In the genomic region with DNA sequence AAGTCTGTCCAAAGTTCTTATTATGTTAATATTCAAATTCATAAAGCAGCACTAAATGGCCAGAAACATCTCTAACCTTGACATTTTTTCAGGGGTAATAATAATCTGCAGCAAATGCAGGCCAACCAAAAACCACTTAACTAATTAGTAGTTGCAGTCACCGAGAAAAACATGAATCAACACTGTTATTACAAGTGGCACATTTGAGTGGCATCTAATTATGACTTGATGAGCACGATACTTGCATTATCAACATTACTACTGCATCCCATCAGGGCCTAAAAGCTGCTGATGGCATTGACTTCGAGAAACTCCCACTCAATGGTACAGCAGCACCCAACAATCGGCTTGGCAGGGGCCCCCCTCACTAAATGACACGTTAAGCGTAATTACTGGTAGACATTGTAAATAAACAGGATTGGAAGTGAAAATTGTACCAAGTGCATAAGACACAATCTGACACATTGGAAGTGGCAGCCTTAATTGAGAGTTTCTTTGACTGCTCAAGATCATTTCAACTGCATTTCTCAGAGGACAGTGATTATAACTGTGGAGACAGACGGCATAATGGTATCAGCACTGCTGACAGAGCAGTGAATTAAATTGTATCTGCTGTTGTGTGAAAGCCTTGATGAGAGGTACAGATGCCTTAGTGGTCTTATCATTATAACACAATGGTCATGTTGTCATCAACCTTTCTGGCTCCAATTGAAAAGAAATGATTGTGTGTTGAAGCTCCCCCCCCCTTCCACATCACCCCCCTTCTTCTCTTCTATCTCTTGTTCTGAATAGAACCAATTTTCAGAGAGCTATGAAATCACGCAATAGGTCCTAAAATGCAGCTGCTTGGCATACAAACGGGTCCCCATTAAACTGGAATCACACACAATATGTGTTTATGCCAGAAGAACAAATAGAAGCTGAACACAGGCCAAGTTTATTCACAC, we compare ENCODE assay signal across 17 cellular contexts. TPM values are rescaled to one million over a fixed set of nuclear protein-coding genes. Genes with fewer than 3 reads are reported as not detected.
A peak's percentile ranks its signal among the peaks of the same experiment; 100 is the strongest.
DNase-seq lines count a peak whose midpoint lies in the region; ATAC-seq and TF ChIP-seq lines count a peak whose summit lies in the region.
"Had no signal": no experiment of that assay in that cellular context is flagged by ENCODE, and none has a peak within 500 bp of the region (broad histone marks: within the 10 kb centered on the region; RNA-seq: fewer than 3 reads in every experiment).

No MANE protein-coding gene starts in this region.

- no peak overlapping the region for H3K9ac ChIP-seq in SK-N-SH

- no peak for TF ChIP-seq EP300 in SK-N-SH (IDR thresholded peaks at IDR 0.05; ENCODE audit: borderline replicate concordance in 1 of 2, low read depth in 1 of 2, low read length in 1 of 2)

- intact Hi-C loops in head of caudate nucleus (cut with DNase I), result no loop called here

- H3K9me2 ChIP-seq in SK-N-SH, result no peaks in the 10 kb centered on the region

- peaks cover 0 to 9% of the 10 kb centered on the region in 2 experiments for H3K36me3 ChIP-seq in SK-N-SH (replicated peaks in 1 of 2; ENCODE audit: control insufficient read depth in 1 of 2, insufficient read depth in 2 of 2, low read length in 1 of 2)

- 73% methylated on average over 9 of the region's 9 CpGs for WGBS in SK-N-SH (ENCODE audit: low lambda C conversion rate)

- H3F3A ChIP-seq in SK-N-SH (replicated peaks; ENCODE audit: insufficient read depth), result no peaks in the 10 kb centered on the region

- no peak for TF ChIP-seq CTCF in SK-N-SH (IDR thresholded peaks at IDR 0.05)

- H3K79me2 ChIP-seq in SK-N-SH (ENCODE audit: insufficient read depth), result no peaks in the 10 kb centered on the region

- H3K4me1 ChIP-seq in SK-N-SH (ENCODE audit: control insufficient read depth in 1 of 2, insufficient read depth in 2 of 2, low read depth in 1 of 2, low read length in 1 of 2), result peaks cover 7 to 8% of the 10 kb centered on the region in 2 experiments; a peak in 3 of 4 replicates
- H3K4me1 ChIP-seq: A549, Caco-2 had no signal

- DNase-seq in SK-N-SH (peak; percentile 39), NCI-H69 (lab: John Stamatoyannopoulos, UW) (peak; percentile 95), head of caudate nucleus (peak in 29 of 42 donors; percentile 26 to 87 (median 66)), NCI-H446 treated with DMSO at 0.1 percent for 48 hours (lab: John Stamatoyannopoulos, UW) (no peak), HuH-7 (ENCODE audit: low spot score) (no peak)
- no peak for DNase-seq in effector memory CD8-positive, alpha-beta T cell
- DNase-seq: activated gamma-delta T cell, Caco-2, Karpas-422, mammary epithelial cell, NCI-H526 treated with DMSO at 0.1 percent for 48 hours, RPMI8226 had no signal

- no peaks in the 10 kb centered on the region for H4K20me1 ChIP-seq in SK-N-SH (ENCODE audit: insufficient read depth)

- POLR2A ChIA-PET in SK-N-SH (lab: Yijun Ruan, JAX), result interaction anchor here (0.6 kb wide), 2 partner anchors 49 to 1895 kb away, joined by 3 to 4 read pairs; no protein-coding TSS in a partner anchor

- no peak overlapping the region for H3K27ac Mint-ChIP-seq in effector memory CD8-positive, alpha-beta T cell

- no peaks in the 10 kb centered on the region for H3K9me3 Mint-ChIP-seq in effector memory CD8-positive, alpha-beta T cell

- peak overlapping the region in 1 of 2 experiments; percentile 48; a peak in 2 of 4 replicates for H3K27ac ChIP-seq in SK-N-SH (ENCODE audit: low read depth in 2 of 2, low read length in 1 of 2)
- H3K27ac ChIP-seq: A549 had no signal

- no peaks in the 10 kb centered on the region for H3K4me1 Mint-ChIP-seq in effector memory CD8-positive, alpha-beta T cell (ENCODE audit: low read depth in 2 of 2)

- H3K4me3 Mint-ChIP-seq in effector memory CD8-positive, alpha-beta T cell, result no peak overlapping the region

- peaks cover 3% of the 10 kb centered on the region for H3K36me3 Mint-ChIP-seq in effector memory CD8-positive, alpha-beta T cell (ENCODE audit: insufficient read depth)

- no peak overlapping the region for H2AFZ ChIP-seq in SK-N-SH (ENCODE audit: low read depth)

- no peak overlapping the region for H3K4me2 ChIP-seq in SK-N-SH
- H3K4me2 ChIP-seq: A549, smooth muscle cell had no signal

- H3K9me3 ChIP-seq in SK-N-SH, result no peaks in the 10 kb centered on the region
- H3K9me3 ChIP-seq: A549, Caco-2 had no signal

- no peak for TF ChIP-seq RAD21 in SK-N-SH (IDR thresholded peaks at IDR 0.05; ENCODE audit: low read length)

- CTCF ChIA-PET in SK-N-SH (lab: Yijun Ruan, JAX), result interaction anchor here (0.9 to 1.3 kb wide), 3 partner anchors 12 to 31 kb away, joined by 3 read pairs; no protein-coding TSS in a partner anchor

- no peaks in the 10 kb centered on the region for H3K27me3 ChIP-seq in SK-N-SH (ENCODE audit: insufficient read depth)

- ATAC-seq in SK-N-SH treated with all-trans-retinoic acid at 6 μM for 48 hours (no peak), GM21528 (IDR thresholded peaks at IDR 0.05; ENCODE audit: low FRiP score, unreplicated experiment) (no peak)
- no peak for ATAC-seq in effector memory CD8-positive, alpha-beta T cell (replicated peaks)
- ATAC-seq: A549, HCT116 had no signal

- H3K27me3 Mint-ChIP-seq in effector memory CD8-positive, alpha-beta T cell, result no peaks in the 10 kb centered on the region

- no peak overlapping the region for H3K4me3 ChIP-seq in SK-N-SH (ENCODE audit: low read depth in 2 of 2, low read length in 1 of 2)
- H3K4me3 ChIP-seq: A549, smooth muscle cell had no signal

TF ChIP-seq in SK-N-SH, 30 proteins besides CTCF, POLR2A, EP300 and RAD21:
- no peak for TF ChIP-seq MXI1 (IDR thresholded peaks at IDR 0.05; ENCODE audit: low read depth, low read length)
- no peak for TF ChIP-seq JUND (IDR thresholded peaks at IDR 0.05)
- TF ChIP-seq NRF1 (IDR thresholded peaks at IDR 0.05; ENCODE audit: low read depth, low read length), result no peak
- no peak for TF ChIP-seq YY1 (IDR thresholded peaks at IDR 0.05; ENCODE audit: low read depth)
- TF ChIP-seq SMC3 (IDR thresholded peaks at IDR 0.05; ENCODE audit: low read depth, low read length), result no peak
- no peak for TF ChIP-seq TEAD4 (IDR thresholded peaks at IDR 0.05; ENCODE audit: borderline replicate concordance, insufficient read depth)
- peak; percentile 57 for TF ChIP-seq GATA2 (CRISPR knock-in tag; IDR thresholded peaks at IDR 0.05)

TF ChIP-seq in SK-N-SH treated with all-trans-retinoic acid at 6 μM for 48 hours, 23 proteins besides CTCF, POLR2A, EP300 and RAD21:
- TF ChIP-seq ARNTL (CRISPR knock-in tag; IDR thresholded peaks at IDR 0.05; ENCODE audit: borderline replicate concordance, low read depth) (no peak), ZFP30 (CRISPR knock-in tag; IDR thresholded peaks at IDR 0.05) (no peak), SNAI2 (CRISPR knock-in tag; IDR thresholded peaks at IDR 0.05) (no peak), ZNF8 (CRISPR knock-in tag; IDR thresholded peaks at IDR 0.05) (no peak), BACH2 (CRISPR knock-in tag; IDR thresholded peaks at IDR 0.05; ENCODE audit: borderline replicate concordance) (no peak), OSR1 (CRISPR knock-in tag; IDR thresholded peaks at IDR 0.05) (no peak), ZC3H10 (CRISPR knock-in tag; IDR thresholded peaks at IDR 0.05) (no peak), PPARA (CRISPR knock-in tag; IDR thresholded peaks at IDR 0.05; ENCODE audit: borderline replicate concordance) (no peak), ISL1 (CRISPR knock-in tag; IDR thresholded peaks at IDR 0.05) (no peak), TCF4 (CRISPR knock-in tag; IDR thresholded peaks at IDR 0.05; ENCODE audit: borderline replicate concordance) (no peak)
- TF ChIP-seq, protein P1, sequence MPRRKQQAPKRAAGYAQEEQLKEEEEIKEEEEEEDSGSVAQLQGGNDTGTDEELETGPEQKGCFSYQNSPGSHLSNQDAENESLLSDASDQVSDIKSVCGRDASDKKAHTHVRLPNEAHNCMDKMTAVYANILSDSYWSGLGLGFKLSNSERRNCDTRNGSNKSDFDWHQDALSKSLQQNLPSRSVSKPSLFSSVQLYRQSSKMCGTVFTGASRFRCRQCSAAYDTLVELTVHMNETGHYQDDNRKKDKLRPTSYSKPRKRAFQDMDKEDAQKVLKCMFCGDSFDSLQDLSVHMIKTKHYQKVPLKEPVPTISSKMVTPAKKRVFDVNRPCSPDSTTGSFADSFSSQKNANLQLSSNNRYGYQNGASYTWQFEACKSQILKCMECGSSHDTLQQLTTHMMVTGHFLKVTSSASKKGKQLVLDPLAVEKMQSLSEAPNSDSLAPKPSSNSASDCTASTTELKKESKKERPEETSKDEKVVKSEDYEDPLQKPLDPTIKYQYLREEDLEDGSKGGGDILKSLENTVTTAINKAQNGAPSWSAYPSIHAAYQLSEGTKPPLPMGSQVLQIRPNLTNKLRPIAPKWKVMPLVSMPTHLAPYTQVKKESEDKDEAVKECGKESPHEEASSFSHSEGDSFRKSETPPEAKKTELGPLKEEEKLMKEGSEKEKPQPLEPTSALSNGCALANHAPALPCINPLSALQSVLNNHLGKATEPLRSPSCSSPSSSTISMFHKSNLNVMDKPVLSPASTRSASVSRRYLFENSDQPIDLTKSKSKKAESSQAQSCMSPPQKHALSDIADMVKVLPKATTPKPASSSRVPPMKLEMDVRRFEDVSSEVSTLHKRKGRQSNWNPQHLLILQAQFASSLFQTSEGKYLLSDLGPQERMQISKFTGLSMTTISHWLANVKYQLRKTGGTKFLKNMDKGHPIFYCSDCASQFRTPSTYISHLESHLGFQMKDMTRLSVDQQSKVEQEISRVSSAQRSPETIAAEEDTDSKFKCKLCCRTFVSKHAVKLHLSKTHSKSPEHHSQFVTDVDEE (CRISPR knock-in tag; IDR thresholded peaks at IDR 0.05), result no peak
- TF ChIP-seq, protein P2, sequence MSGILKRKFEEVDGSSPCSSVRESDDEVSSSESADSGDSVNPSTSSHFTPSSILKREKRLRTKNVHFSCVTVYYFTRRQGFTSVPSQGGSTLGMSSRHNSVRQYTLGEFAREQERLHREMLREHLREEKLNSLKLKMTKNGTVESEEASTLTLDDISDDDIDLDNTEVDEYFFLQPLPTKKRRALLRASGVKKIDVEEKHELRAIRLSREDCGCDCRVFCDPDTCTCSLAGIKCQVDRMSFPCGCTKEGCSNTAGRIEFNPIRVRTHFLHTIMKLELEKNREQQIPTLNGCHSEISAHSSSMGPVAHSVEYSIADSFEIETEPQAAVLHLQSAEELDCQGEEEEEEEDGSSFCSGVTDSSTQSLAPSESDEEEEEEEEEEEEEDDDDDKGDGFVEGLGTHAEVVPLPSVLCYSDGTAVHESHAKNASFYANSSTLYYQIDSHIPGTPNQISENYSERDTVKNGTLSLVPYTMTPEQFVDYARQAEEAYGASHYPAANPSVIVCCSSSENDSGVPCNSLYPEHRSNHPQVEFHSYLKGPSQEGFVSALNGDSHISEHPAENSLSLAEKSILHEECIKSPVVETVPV (CRISPR knock-in tag; IDR thresholded peaks at IDR 0.05), result no peak
TF ChIP-seq in SK-N-SH treated with all-trans-retinoic acid at 6 μM for 48 hours: peak in this region for 0.

RNA-seq across cellular contexts. Expression of gene SHTN1, which starts 43.4 kb away (rescaled TPM):
- polyA plus RNA-seq in SK-N-SH (2012; rRNA removed), result 5.2 and 6.6 TPM in 2 replicates
- 4.5 and 6.3 TPM in 2 replicates for polyA plus RNA-seq in SK-N-SH (2012; cell fraction: cytosol; rRNA removed)
- 18.8 and 38.6 TPM in 2 replicates for polyA plus RNA-seq in SK-N-SH (2012; cell fraction: nucleus; rRNA removed)

Comparison
In these comparisons a context has a peak if more than half of its experiments do, and no peak if none do; other contexts are left out.
1. DNase-seq: peak in SK-N-SH (single experiment), NCI-H69 (single experiment) and head of caudate nucleus (29 of 42); none in NCI-H446 treated with DMSO at 0.1 percent for 48 hours (single experiment), HuH-7 (single experiment) and effector memory CD8-positive, alpha-beta T cell (0 of 3).